ENCODE assay signal across 18 cellular contexts in genomic region chr14:97712471-97712870, GRCh38.
DNase-seq lines count a peak whose midpoint lies in the region; ATAC-seq and TF ChIP-seq lines count a peak whose summit lies in the region.
"Had no signal": no experiment of that assay in that cellular context is flagged by ENCODE, and none has a peak within 500 bp of the region (broad histone marks: within the 10 kb centered on the region; RNA-seq: fewer than 3 reads in every experiment).

No MANE protein-coding gene starts in this region.

- DNase-seq in activated T-cell treated with anti-CD3 and anti-CD28 coated beads, Interleukin-2, amount 50 U/mL, for 24 hours, result no peak
- DNase-seq in activated T-cell treated with anti-CD3 and anti-CD28 coated beads, Interleukin-2, amount 50 U/mL, for 48 hours, result no peak
- DNase-seq in CD8-positive, alpha-beta T cell, result no peak
- no peak for DNase-seq in activated naive CD8-positive, alpha-beta T cell treated with anti-CD3 and anti-CD28 coated beads, Interleukin-2, amount 50 U/mL, for 24 hours
- no peak for DNase-seq in naive thymus-derived CD4-positive, alpha-beta T cell
- no peak for DNase-seq in Kasumi-1 (lab: John Stamatoyannopoulos, UW)
- DNase-seq in effector memory CD4-positive, alpha-beta T cell, result no peak
- DNase-seq: DMS79 treated with DMSO at 0.1 percent for 48 hours, GDM1, MV-4-11, NCI-H1436, NCI-H2029 treated with DMSO at 0.1 percent for 48 hours, NCI-H510A treated with DMSO at 0.1 percent for 48 hours had no signal

- peak overlapping the region; percentile 85 for H3K27ac Mint-ChIP-seq in activated T-cell treated with anti-CD3 and anti-CD28 coated beads, Interleukin-2, amount 50 U/mL, for 24 hours
- H3K27ac Mint-ChIP-seq in CD8-positive, alpha-beta T cell, result peak overlapping the region; percentile 29
- peak overlapping the region; percentile 9 for H3K27ac Mint-ChIP-seq in activated naive CD8-positive, alpha-beta T cell treated with anti-CD3 and anti-CD28 coated beads, Interleukin-2, amount 50 U/mL, for 24 hours
- H3K27ac Mint-ChIP-seq in naive thymus-derived CD4-positive, alpha-beta T cell, result peak overlapping the region in 8 of 9 donors; percentile 56 to 96 (median 75)
- H3K27ac Mint-ChIP-seq: IgD-negative memory B cell had no signal

- H3K4me3 Mint-ChIP-seq in activated T-cell treated with anti-CD3 and anti-CD28 coated beads, Interleukin-2, amount 50 U/mL, for 24 hours, result no peak overlapping the region
- no peak overlapping the region for H3K4me3 Mint-ChIP-seq in CD8-positive, alpha-beta T cell
- no peak overlapping the region for H3K4me3 Mint-ChIP-seq in activated naive CD8-positive, alpha-beta T cell treated with anti-CD3 and anti-CD28 coated beads, Interleukin-2, amount 50 U/mL, for 24 hours
- H3K4me3 Mint-ChIP-seq in naive thymus-derived CD4-positive, alpha-beta T cell, result no peak overlapping the region
- H3K4me3 Mint-ChIP-seq: IgD-negative memory B cell had no signal

- no peak for ATAC-seq in CD8-positive, alpha-beta T cell
- ATAC-seq in activated naive CD8-positive, alpha-beta T cell treated with anti-CD3 and anti-CD28 coated beads, Interleukin-2, amount 50 U/mL, for 24 hours, result no peak
- ATAC-seq in naive thymus-derived CD4-positive, alpha-beta T cell, result no peak
- ATAC-seq in HG03025 (IDR thresholded peaks at IDR 0.05; ENCODE audit: low FRiP score, unreplicated experiment), result no peak

- POLR2A ChIA-PET in CD8-positive, alpha-beta T cell (lab: Charles Lee), result interaction anchor here (0.9 kb wide), 1 partner anchor 13 kb away, joined by 3 read pairs; no protein-coding TSS in a partner anchor
- POLR2A ChIA-PET in naive thymus-derived CD4-positive, alpha-beta T cell (lab: Charles Lee), result interaction anchor here (1.6 kb wide), 1 partner anchor 19 kb away, joined by 5 read pairs; no protein-coding TSS in a partner anchor

- CTCF ChIA-PET in CD8-positive, alpha-beta T cell (lab: Charles Lee), result no interaction called here
- CTCF ChIA-PET in naive thymus-derived CD4-positive, alpha-beta T cell (lab: Charles Lee), result interaction anchor here (1.3 kb wide), 1 partner anchor 12 kb away, joined by 6 read pairs; no protein-coding TSS in a partner anchor

- no peak overlapping the region for H3K27ac ChIP-seq in CD8-positive, alpha-beta T cell (ENCODE audit: low read depth, low read length)
- no peak overlapping the region for H3K27ac ChIP-seq in naive thymus-derived CD4-positive, alpha-beta T cell (ENCODE audit: low read depth, low read length)
- H3K27ac ChIP-seq in effector memory CD4-positive, alpha-beta T cell (ENCODE audit: insufficient read depth, low read length, poor library complexity, severe bottlenecking), result no peak overlapping the region
- H3K27ac ChIP-seq: A549, C4-2B, GM23248 had no signal

- no peak for TF ChIP-seq CTCF in CD8-positive, alpha-beta T cell (IDR thresholded peaks at IDR 0.05)

- H3K27me3 ChIP-seq in CD8-positive, alpha-beta T cell (ENCODE audit: insufficient read depth, low read length), result no peaks in the 10 kb centered on the region
- H3K27me3 ChIP-seq in naive thymus-derived CD4-positive, alpha-beta T cell (ENCODE audit: control insufficient read depth in 2 of 2, insufficient read depth in 2 of 2, low read length in 2 of 2), result no peaks in the 10 kb centered on the region
- H3K27me3 ChIP-seq in effector memory CD4-positive, alpha-beta T cell (replicated peaks; ENCODE audit: control insufficient read depth, insufficient read depth, low read length, poor library complexity, severe bottlenecking), result no peaks in the 10 kb centered on the region

- peaks cover 35% of the 10 kb centered on the region for H3K4me1 ChIP-seq in CD8-positive, alpha-beta T cell (ENCODE audit: insufficient read depth, low read length)
- H3K4me1 ChIP-seq in naive thymus-derived CD4-positive, alpha-beta T cell (ENCODE audit: control insufficient read depth in 2 of 2, insufficient read depth in 2 of 2, low read length in 2 of 2), result peaks cover 33 to 38% of the 10 kb centered on the region in 2 donors
- peaks cover 29% of the 10 kb centered on the region for H3K4me1 ChIP-seq in effector memory CD4-positive, alpha-beta T cell (ENCODE audit: control insufficient read depth, insufficient read depth, low read length, poor library complexity, severe bottlenecking)
- H3K4me1 ChIP-seq: A549 had no signal

- H3K4me1 Mint-ChIP-seq in activated T-cell treated with anti-CD3 and anti-CD28 coated beads, Interleukin-2, amount 50 U/mL, for 24 hours (ENCODE audit: low read depth), result peaks cover 70% of the 10 kb centered on the region
- H3K4me1 Mint-ChIP-seq in CD8-positive, alpha-beta T cell (ENCODE audit: low read depth), result peaks cover 50% of the 10 kb centered on the region
- H3K4me1 Mint-ChIP-seq in activated naive CD8-positive, alpha-beta T cell treated with anti-CD3 and anti-CD28 coated beads, Interleukin-2, amount 50 U/mL, for 24 hours, result peaks cover 59% of the 10 kb centered on the region
- H3K4me1 Mint-ChIP-seq in naive thymus-derived CD4-positive, alpha-beta T cell, result peaks cover 30 to 59% (median 50%) of the 10 kb centered on the region in 7 donors
- H3K4me1 Mint-ChIP-seq: IgD-negative memory B cell had no signal

- no peaks in the 10 kb centered on the region for H3K36me3 Mint-ChIP-seq in activated T-cell treated with anti-CD3 and anti-CD28 coated beads, Interleukin-2, amount 50 U/mL, for 24 hours (ENCODE audit: low read depth)
- H3K36me3 Mint-ChIP-seq in CD8-positive, alpha-beta T cell, result no peaks in the 10 kb centered on the region
- H3K36me3 Mint-ChIP-seq in activated naive CD8-positive, alpha-beta T cell treated with anti-CD3 and anti-CD28 coated beads, Interleukin-2, amount 50 U/mL, for 24 hours (ENCODE audit: low read depth), result no peaks in the 10 kb centered on the region
- peaks cover 0 to 3% (median 0%) of the 10 kb centered on the region in 5 donors for H3K36me3 Mint-ChIP-seq in naive thymus-derived CD4-positive, alpha-beta T cell
- H3K36me3 Mint-ChIP-seq: IgD-negative memory B cell had no signal

- H3K27me3 Mint-ChIP-seq in activated T-cell treated with anti-CD3 and anti-CD28 coated beads, Interleukin-2, amount 50 U/mL, for 24 hours, result no peaks in the 10 kb centered on the region
- no peaks in the 10 kb centered on the region for H3K27me3 Mint-ChIP-seq in CD8-positive, alpha-beta T cell (ENCODE audit: low read depth)
- no peaks in the 10 kb centered on the region for H3K27me3 Mint-ChIP-seq in activated naive CD8-positive, alpha-beta T cell treated with anti-CD3 and anti-CD28 coated beads, Interleukin-2, amount 50 U/mL, for 24 hours
- H3K27me3 Mint-ChIP-seq in naive thymus-derived CD4-positive, alpha-beta T cell, result no peaks in the 10 kb centered on the region
- H3K27me3 Mint-ChIP-seq: IgD-negative memory B cell had no signal

- H3K9me3 ChIP-seq in CD8-positive, alpha-beta T cell (ENCODE audit: low read length), result no peaks in the 10 kb centered on the region
- H3K9me3 ChIP-seq in naive thymus-derived CD4-positive, alpha-beta T cell (ENCODE audit: control insufficient read depth in 2 of 3, low read length in 3 of 3), result no peaks in the 10 kb centered on the region
- H3K9me3 ChIP-seq in effector memory CD4-positive, alpha-beta T cell (ENCODE audit: control insufficient read depth, low read length), result no peaks in the 10 kb centered on the region
- H3K9me3 ChIP-seq: A549 had no signal

- no peak overlapping the region for H3K4me3 ChIP-seq in CD8-positive, alpha-beta T cell (ENCODE audit: low read depth, low read length)
- no peak overlapping the region for H3K4me3 ChIP-seq in naive thymus-derived CD4-positive, alpha-beta T cell (ENCODE audit: low read length)
- no peak overlapping the region for H3K4me3 ChIP-seq in effector memory CD4-positive, alpha-beta T cell (ENCODE audit: insufficient read depth, low read depth, low read length, poor library complexity, severe bottlenecking)
- H3K4me3 ChIP-seq: A549, GM23248 had no signal

- no peaks in the 10 kb centered on the region for H3K36me3 ChIP-seq in CD8-positive, alpha-beta T cell (ENCODE audit: insufficient read depth, low read length)
- H3K36me3 ChIP-seq in naive thymus-derived CD4-positive, alpha-beta T cell (ENCODE audit: control insufficient read depth in 2 of 3, insufficient read depth in 3 of 3, low read length in 3 of 3), result no peaks in the 10 kb centered on the region
- no peaks in the 10 kb centered on the region for H3K36me3 ChIP-seq in effector memory CD4-positive, alpha-beta T cell (ENCODE audit: control insufficient read depth, insufficient read depth, low read length)

- peaks cover 6% of the 10 kb centered on the region for H3K9me3 Mint-ChIP-seq in activated T-cell treated with anti-CD3 and anti-CD28 coated beads, Interleukin-2, amount 50 U/mL, for 24 hours
- H3K9me3 Mint-ChIP-seq in CD8-positive, alpha-beta T cell, result peaks cover 2% of the 10 kb centered on the region
- no peaks in the 10 kb centered on the region for H3K9me3 Mint-ChIP-seq in activated naive CD8-positive, alpha-beta T cell treated with anti-CD3 and anti-CD28 coated beads, Interleukin-2, amount 50 U/mL, for 24 hours
- H3K9me3 Mint-ChIP-seq in naive thymus-derived CD4-positive, alpha-beta T cell, result no peaks in the 10 kb centered on the region

- intact Hi-C loops in CD8-positive, alpha-beta T cell (cut with DNase I, micrococcal nuclease), result no loop called here
- intact Hi-C loops in naive thymus-derived CD4-positive, alpha-beta T cell (cut with micrococcal nuclease), result no loop called here

Comparison
In these comparisons a context has a peak if more than half of its experiments do, and no peak if none do; other contexts are left out.
1. H3K27ac Mint-ChIP-seq: peak in every context shown above with its lines; median percentile 85 in activated T-cell treated with anti-CD3 and anti-CD28 coated beads, Interleukin-2, amount 50 U/mL, for 24 hours; 75 in naive thymus-derived CD4-positive, alpha-beta T cell; 29 in CD8-positive, alpha-beta T cell; 9 in activated naive CD8-positive, alpha-beta T cell treated with anti-CD3 and anti-CD28 coated beads, Interleukin-2, amount 50 U/mL, for 24 hours.